ENCODE assay signal across 29 cellular contexts in the genomic region with DNA sequence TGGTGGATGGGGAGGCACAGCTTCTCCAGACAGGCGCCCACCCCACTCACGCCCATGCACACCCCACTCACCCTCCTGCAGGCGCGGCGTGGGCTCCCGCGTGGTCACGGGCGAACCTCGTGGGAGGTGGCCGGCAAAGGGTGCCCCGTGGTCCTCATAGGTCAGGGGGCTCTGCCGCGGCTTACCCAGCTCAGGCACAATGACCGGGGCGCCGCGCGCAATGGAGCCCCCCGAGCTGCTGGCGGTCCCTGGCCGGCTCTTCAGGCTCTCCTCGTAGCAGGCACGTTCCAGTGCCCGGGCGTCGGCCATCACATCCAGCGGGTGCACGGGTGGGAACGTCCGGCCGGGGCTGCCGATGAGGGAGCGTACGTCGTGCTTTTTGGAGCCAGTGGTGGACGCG.
"Had no signal": no experiment of that assay in that cellular context is flagged by ENCODE, and none has a peak within 500 bp of the region (broad histone marks: within the 10 kb centered on the region; RNA-seq: fewer than 3 reads in every experiment).

No MANE protein-coding gene starts in this region.

- H3K36me3 Mint-ChIP-seq: natural killer cell had no signal

- H3K4me3 Mint-ChIP-seq: mesothelial cell of epicardium, naive B cell, natural killer cell, nephron progenitor cell had no signal

- ATAC-seq: left colon, left lung, lower lobe of right lung, natural killer cell, pancreas, sciatic nerve, upper lobe of right lung had no signal

- DNase-seq: hippocampal formation; left colon; left lung; lower lobe of right lung; mammary epithelial cell; mesendoderm; naive B cell; natural killer cell; nephron progenitor cell; nucleus accumbens; posterior cingulate gyrus; retina; stimulated activated CD4-positive, alpha-beta T cell treated with anti-CD3 and anti-CD28 coated beads, Interleukin-12 subunit alpha, Interleukin-12 subunit beta, amount 100 ng/mL, for 4 hours; stimulated activated CD4-positive, alpha-beta T cell treated with anti-CD3 and anti-CD28 coated beads, Interleukin-15, amount 100 ng/mL, for 24 hours; stimulated activated CD4-positive, alpha-beta T cell treated with anti-CD3 and anti-CD28 coated beads, Interleukin-2, amount 100 ng/mL, for 24 hours; stimulated activated CD4-positive, alpha-beta T cell treated with anti-CD3 and anti-CD28 coated beads, Interleukin-4, amount 100 ng/mL, for 1 hour; stimulated activated naive CD4-positive, alpha-beta T cell; stomach; testis; thyroid gland; transverse colon; upper lobe of right lung; uterus had no signal

- H3K27ac Mint-ChIP-seq: nephron progenitor cell had no signal

- FAIRE-seq: keratinocyte, pancreas had no signal

- H3K27ac ChIP-seq: left lung, lower lobe of right lung, pancreas, prostate gland, skin epidermis, stomach, thyroid gland, transverse colon, upper lobe of right lung had no signal

- H3K4me1 Mint-ChIP-seq: mesothelial cell of epicardium, nephron progenitor cell had no signal

- H3K27me3 Mint-ChIP-seq: naive B cell had no signal

- H3K9me3 Mint-ChIP-seq: mesothelial cell of epicardium, naive B cell, natural killer cell, nephron progenitor cell had no signal
